In the genomic region with DNA sequence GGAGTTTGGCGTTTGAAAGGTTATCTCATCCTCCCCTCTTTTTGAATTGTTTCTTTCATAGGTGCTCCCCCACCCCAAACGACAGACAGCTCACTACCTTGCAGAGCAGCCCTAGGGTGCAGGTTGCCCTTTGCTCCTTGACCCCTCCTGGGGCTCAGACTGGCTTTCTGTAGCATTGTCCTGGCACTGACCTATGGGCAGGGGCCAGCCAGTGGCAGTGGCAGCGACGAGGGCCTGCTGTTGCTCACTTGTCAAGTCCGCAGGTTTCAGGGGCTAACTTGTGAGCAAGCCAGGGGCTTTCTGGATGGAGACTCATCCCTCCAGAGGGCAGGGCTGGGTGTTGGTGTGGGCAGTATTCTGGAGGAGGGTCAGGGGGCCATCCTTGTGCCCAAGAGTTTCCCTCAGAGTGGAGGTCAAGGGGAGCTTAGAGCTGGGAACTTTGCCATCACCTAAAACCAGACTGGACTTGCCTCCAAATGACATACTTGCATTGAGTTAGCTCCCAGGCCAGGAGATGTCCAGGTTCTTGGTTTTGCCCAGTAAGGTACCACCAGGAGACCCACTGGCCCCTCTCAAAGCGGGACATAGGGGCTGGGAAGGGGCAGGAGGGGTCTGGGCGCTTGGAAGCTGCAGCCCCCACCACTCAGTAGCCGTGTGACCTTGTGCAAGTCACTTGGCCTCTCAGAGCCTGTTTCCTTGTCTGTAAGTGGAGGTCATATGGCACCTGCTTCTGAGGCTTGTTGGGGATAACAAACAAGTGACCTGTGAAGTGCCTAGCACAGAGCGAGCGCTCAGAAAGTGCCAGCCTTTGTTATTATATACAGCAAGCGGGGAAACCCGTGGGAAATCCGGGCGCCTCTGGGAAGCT, we compare ENCODE assay signal across 7 cellular contexts. TPM values are rescaled to one million over a fixed set of nuclear protein-coding genes. Genes with fewer than 3 reads are reported as not detected.
DNase-seq lines count a peak whose midpoint lies in the region; ATAC-seq, FAIRE-seq and TF ChIP-seq lines count a peak whose summit lies in the region.

No MANE protein-coding gene starts in this region.

- FAIRE-seq in GM12878 (lab: Jason Lieb, UNC): peak; percentile 89

- H3K27ac ChIP-seq in GM12878 (ENCODE audit: control insufficient read depth, insufficient read depth) (peak overlapping the region; percentile 82), muscle layer of colon (ENCODE audit: low read depth, low read length) (peak overlapping the region; percentile 89)

- no peak for TF ChIP-seq RAD21 in GM12878 (IDR thresholded peaks at IDR 0.05; ENCODE audit: insufficient read depth, low read depth, low read length)

- peaks cover 11% of the 10 kb centered on the region for H3K4me1 ChIP-seq in GM12878 (ENCODE audit: control insufficient read depth, insufficient read depth, low read length)
- H3K4me1 ChIP-seq in muscle layer of colon (ENCODE audit: insufficient read depth, low read length): peaks cover 15% of the 10 kb centered on the region

- in situ Hi-C loops in GM12878 (cut with MboI): no loop called here

- RAD21 ChIA-PET in GM12878 (lab: Charles Lee; ENCODE audit: unreplicated experiment): interaction anchor here (0.7 to 3.1 kb wide), 14 partner anchors 18 to 240 kb away, joined by 3 to 20 read pairs (median 6); a partner anchor contains a TSS

- POLR2A ChIA-PET in GM12878 (lab: Charles Lee): interaction anchor here (0.7 to 3.1 kb wide), 20 partner anchors 10 to 247 kb away, joined by 3 to 14 read pairs (median 4); a partner anchor contains a TSS

- no peaks in the 10 kb centered on the region for H3K9me3 ChIP-seq in GM12878 (replicated peaks; ENCODE audit: control insufficient read depth, insufficient read depth, low read length)
- no peaks in the 10 kb centered on the region for H3K9me3 ChIP-seq in muscle layer of colon (ENCODE audit: low read length)

- peak overlapping the region; percentile 89 for H2AFZ ChIP-seq in GM12878 (ENCODE audit: control insufficient read depth, low read depth, low read length)

- intact Hi-C loops in GM12878 (cut with micrococcal nuclease; ENCODE audit: unreplicated experiment): loop anchor here (5.0 kb wide), 1 partner anchor 62 kb away; a partner anchor contains a TSS

- DNase-seq in GM12878 (ENCODE audit: low read depth, low spot score): peak; percentile 43
- DNase-seq in SK-N-DZ (ENCODE audit: low spot score): no peak

- H3K27me3 ChIP-seq in GM12878 (replicated peaks in 1 of 2; ENCODE audit: control insufficient read depth in 2 of 2, insufficient read depth in 2 of 2, low read length in 1 of 2) (no peaks in the 10 kb centered on the region), muscle layer of colon (ENCODE audit: control insufficient read depth in 1 of 2, insufficient read depth in 2 of 2, low read length in 2 of 2) (no peaks in the 10 kb centered on the region)

- SMC1A ChIA-PET in GM12878 (lab: Charles Lee; ENCODE audit: uncharacterized antibody, unreplicated experiment): interaction anchor here (0.9 to 4.4 kb wide), 13 partner anchors 12 to 161 kb away, joined by 3 to 20 read pairs (median 4); a partner anchor contains a TSS

- no peak for TF ChIP-seq CTCF in GM12878 (IDR thresholded peaks at IDR 0.05 in 2 of 3, conservative IDR thresholded peaks at IDR 0.05 in 1 of 3; ENCODE audit: control insufficient read depth in 2 of 3, extremely low read depth in 1 of 3, insufficient read depth in 1 of 3, low read depth in 3 of 3, low read length in 3 of 3)

- no peaks in the 10 kb centered on the region for H3K79me2 ChIP-seq in GM12878 (ENCODE audit: control insufficient read depth, insufficient read depth, low read length)

- H3K9ac ChIP-seq in GM12878 (ENCODE audit: control insufficient read depth, insufficient read depth, low read length) (peak overlapping the region; percentile 94), muscle layer of colon (ENCODE audit: low read length) (no peak overlapping the region)

- no peak for TF ChIP-seq POLR2A in GM12878 (IDR thresholded peaks at IDR 0.05; ENCODE audit: low read depth, low read length)

- CTCF ChIA-PET in GM12878 (lab: Yijun Ruan, JAX): interaction anchor here (1.0 to 3.5 kb wide), 9 partner anchors 13 to 122 kb away, joined by 3 to 17 read pairs (median 6); a partner anchor contains a TSS

- no peaks in the 10 kb centered on the region for H3K36me3 ChIP-seq in GM12878 (ENCODE audit: control insufficient read depth in 2 of 2, insufficient read depth in 2 of 2, low read length in 1 of 2)
- H3K36me3 ChIP-seq in muscle layer of colon (ENCODE audit: insufficient read depth, low read length): no peaks in the 10 kb centered on the region

- ATAC-seq in GM19455 (IDR thresholded peaks at IDR 0.05; ENCODE audit: unreplicated experiment): peak; percentile 59
- peak; percentile 12 for ATAC-seq in HG03139 (IDR thresholded peaks at IDR 0.05; ENCODE audit: unreplicated experiment)
- ATAC-seq in GM12878: peak; percentile 72
- no peak for ATAC-seq in GM19467 (IDR thresholded peaks at IDR 0.05; ENCODE audit: unreplicated experiment)
- ATAC-seq in HG02884 (IDR thresholded peaks at IDR 0.05; ENCODE audit: unreplicated experiment): no peak

- H4K20me1 ChIP-seq in GM12878 (ENCODE audit: control insufficient read depth, insufficient read depth): no peaks in the 10 kb centered on the region

- peak overlapping the region; percentile 96 for H3K4me2 ChIP-seq in GM12878 (ENCODE audit: control insufficient read depth, insufficient read depth)

- 27% methylated on average over 14 of the region's 14 CpGs for WGBS in GM12878 (ENCODE audit: insufficient coverage, insufficient replicate concordance, low lambda C conversion rate, missing lambda C conversion rate)

- TF ChIP-seq EP300 in GM12878 (IDR thresholded peaks at IDR 0.05; ENCODE audit: borderline replicate concordance in 1 of 2, control insufficient read depth in 1 of 2, low read depth in 2 of 2, low read length in 2 of 2): no peak

- BruUV-seq in GM12878 (replicated peaks; lab: Mats Ljungman, UMichigan): no TSS peak

- H3K4me3 ChIP-seq in GM12878 (peak overlapping the region; percentile 99; the same call in 1 of the 2 replicates), muscle layer of colon (ENCODE audit: low read depth in 1 of 2, low read length in 2 of 2) (peak overlapping the region in 1 of 2 donors; percentile 80)

TF ChIP-seq in GM12878, 131 proteins besides CTCF, POLR2A, EP300 and RAD21:
- TF ChIP-seq SRF (IDR thresholded peaks at IDR 0.05; ENCODE audit: low read depth in 2 of 2, low read length in 2 of 2) (no peak), SMARCA5 (IDR thresholded peaks at IDR 0.05) (peak; percentile 32; the same call in 1 of the 2 replicates), NFIC (IDR thresholded peaks at IDR 0.05; ENCODE audit: low read depth, low read length) (no peak), NR2F1 (conservative IDR thresholded peaks at IDR 0.05) (peak; percentile 61)
- TF ChIP-seq, protein P1, sequence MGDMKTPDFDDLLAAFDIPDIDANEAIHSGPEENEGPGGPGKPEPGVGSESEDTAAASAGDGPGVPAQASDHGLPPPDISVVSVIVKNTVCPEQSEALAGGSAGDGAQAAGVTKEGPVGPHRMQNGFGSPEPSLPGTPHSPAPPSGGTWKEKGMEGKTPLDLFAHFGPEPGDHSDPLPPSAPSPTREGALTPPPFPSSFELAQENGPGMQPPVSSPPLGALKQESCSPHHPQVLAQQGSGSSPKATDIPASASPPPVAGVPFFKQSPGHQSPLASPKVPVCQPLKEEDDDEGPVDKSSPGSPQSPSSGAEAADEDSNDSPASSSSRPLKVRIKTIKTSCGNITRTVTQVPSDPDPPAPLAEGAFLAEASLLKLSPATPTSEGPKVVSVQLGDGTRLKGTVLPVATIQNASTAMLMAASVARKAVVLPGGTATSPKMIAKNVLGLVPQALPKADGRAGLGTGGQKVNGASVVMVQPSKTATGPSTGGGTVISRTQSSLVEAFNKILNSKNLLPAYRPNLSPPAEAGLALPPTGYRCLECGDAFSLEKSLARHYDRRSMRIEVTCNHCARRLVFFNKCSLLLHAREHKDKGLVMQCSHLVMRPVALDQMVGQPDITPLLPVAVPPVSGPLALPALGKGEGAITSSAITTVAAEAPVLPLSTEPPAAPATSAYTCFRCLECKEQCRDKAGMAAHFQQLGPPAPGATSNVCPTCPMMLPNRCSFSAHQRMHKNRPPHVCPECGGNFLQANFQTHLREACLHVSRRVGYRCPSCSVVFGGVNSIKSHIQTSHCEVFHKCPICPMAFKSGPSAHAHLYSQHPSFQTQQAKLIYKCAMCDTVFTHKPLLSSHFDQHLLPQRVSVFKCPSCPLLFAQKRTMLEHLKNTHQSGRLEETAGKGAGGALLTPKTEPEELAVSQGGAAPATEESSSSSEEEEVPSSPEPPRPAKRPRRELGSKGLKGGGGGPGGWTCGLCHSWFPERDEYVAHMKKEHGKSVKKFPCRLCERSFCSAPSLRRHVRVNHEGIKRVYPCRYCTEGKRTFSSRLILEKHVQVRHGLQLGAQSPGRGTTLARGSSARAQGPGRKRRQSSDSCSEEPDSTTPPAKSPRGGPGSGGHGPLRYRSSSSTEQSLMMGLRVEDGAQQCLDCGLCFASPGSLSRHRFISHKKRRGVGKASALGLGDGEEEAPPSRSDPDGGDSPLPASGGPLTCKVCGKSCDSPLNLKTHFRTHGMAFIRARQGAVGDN (IDR thresholded peaks at IDR 0.05): 0 out of 2 replicates have a peak, but pooled peaks have one; percentile 38

RNA-seq across cellular contexts. Expression of a gene that starts 53.5 kb away (rescaled TPM):
- 8.5 and 10.7 TPM in 2 replicates for total RNA-seq in GM12878 (2013; cell fraction: nucleolus; rRNA removed)
- 57.8 and 62.2 TPM in 2 replicates for total RNA-seq in GM12878 (2014; rRNA removed)
- 34.1 and 36.4 TPM in 2 replicates for total RNA-seq in GM12878 (2014; rRNA removed; fragmentation: Illumina TruSeq; extraction: Trizol)
- total RNA-seq in GM12878 (2021): 34.8 and 36.7 TPM in 2 replicates
- polyA plus RNA-seq in GM12878 (2011; ENCODE audit: low read depth): 12.9 TPM
- 27.8 and 40.0 TPM in 2 replicates for polyA plus RNA-seq in GM12878 (2011; rRNA removed)
- polyA plus RNA-seq in GM12878 (2011; cell fraction: cytosol; rRNA removed): 22.4 and 24.5 TPM in 2 replicates
- 6.1 and 6.5 TPM in 2 replicates for polyA plus RNA-seq in GM12878 (2011; cell fraction: nucleus; rRNA removed)
- polyA plus RNA-seq in GM12878 (2012): 20.6 and 23.0 TPM in 2 replicates
- polyA plus RNA-seq in GM12878 (2014; fragmentation: Illumina TruSeq; extraction: Trizol): 31.3 and 37.3 TPM in 2 replicates
- 10 to 100 TPM; 23.5 to 29.9 TPM for polyA plus RNA-seq in GM12878 (2014; fragmentation: Nextera tagmentation; extraction: Ambion mirVana)
- polyA plus RNA-seq in GM12878 (2014; rRNA removed): 47.5 and 49.2 TPM in 2 replicates
- polyA plus RNA-seq in GM12878 (2016; fragmentation: Nextera tagmentation; extraction: Ambion mirVana): 10 to 100 TPM; 63.5 to 72.0 TPM
- 8.9 and 9.1 TPM in 2 replicates for polyA minus RNA-seq in GM12878 (2011; rRNA and poly(A)+ RNA removed)
- polyA minus RNA-seq in GM12878 (2011; cell fraction: cytosol; rRNA and poly(A)+ RNA removed): 6.3 and 9.1 TPM in 2 replicates
- polyA minus RNA-seq in GM12878 (2011; cell fraction: nucleus; rRNA and poly(A)+ RNA removed): 3.9 and 9.2 TPM in 2 replicates
- polyA plus RNA-seq in SK-N-DZ (2014; cell fraction: cytosol; rRNA removed): 88.4 and 126 TPM in 2 replicates
- 17.5 and 20.1 TPM in 2 replicates for polyA plus RNA-seq in SK-N-DZ (2014; cell fraction: nucleus; rRNA removed)

Comparison
In these comparisons a context has a peak if more than half of its experiments do, and no peak if none do; other contexts are left out.
1. ATAC-seq: peak in GM19455 (single experiment), HG03139 (single experiment) and GM12878 (single experiment); none in GM19467 (single experiment) and HG02884 (single experiment).